Comparison of ENCODE assay signal across 1 cellular context in the genomic region with DNA sequence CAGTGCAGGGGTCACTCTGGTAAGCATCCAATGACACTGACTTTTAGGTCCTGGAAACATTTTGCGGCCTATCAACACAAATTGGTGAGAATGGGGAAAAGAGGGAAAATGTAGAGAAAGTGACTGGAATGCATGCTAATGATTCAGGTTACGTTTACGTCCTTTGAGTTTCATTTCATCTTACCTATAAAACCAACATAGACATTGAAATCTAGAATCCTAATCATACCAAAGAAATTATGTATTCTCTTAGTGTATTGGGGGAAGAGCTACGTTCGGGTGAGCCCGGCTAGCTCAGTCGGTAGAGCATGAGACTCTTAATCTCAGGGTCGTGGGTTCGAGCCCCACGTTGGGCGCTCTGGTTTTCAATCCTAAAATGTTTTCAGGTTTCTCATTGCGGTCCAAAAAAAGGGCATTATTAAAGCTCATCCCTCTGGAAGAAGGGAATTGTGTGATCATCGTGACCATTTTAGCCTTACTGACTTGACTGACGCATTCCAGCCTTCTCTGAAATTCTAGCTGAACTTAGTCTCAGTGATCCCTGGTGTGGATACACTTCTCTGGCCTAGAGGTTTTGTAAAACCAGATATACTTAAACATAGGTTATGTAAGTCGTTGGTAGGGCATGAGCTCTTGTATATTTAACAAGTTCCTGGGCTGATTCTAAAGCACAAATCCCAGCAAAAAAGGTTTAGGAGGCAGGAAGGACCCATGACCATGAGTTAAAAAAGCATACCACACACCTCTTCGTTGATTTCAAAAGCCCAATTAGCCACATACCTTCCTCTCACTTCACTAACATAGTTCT.
A peak's percentile ranks its signal among the peaks of the same experiment; 100 is the strongest.
TF ChIP-seq lines count a peak whose summit lies in the region.

No MANE protein-coding gene starts in this region.

TF ChIP-seq in HepG2, 621 proteins besides CTCF, POLR2A, EP300 and RAD21 (continued from another document and continues in another):
- no peak for TF ChIP-seq SCMH1 (CRISPR knock-in tag; IDR thresholded peaks at IDR 0.05; ENCODE audit: borderline replicate concordance)
- no peak for TF ChIP-seq ZZZ3 (CRISPR knock-in tag; IDR thresholded peaks at IDR 0.05; ENCODE audit: borderline replicate concordance)
- TF ChIP-seq ZNF547 (CRISPR knock-in tag; IDR thresholded peaks at IDR 0.05): no peak
- no peak for TF ChIP-seq AGO2 (optimal IDR thresholded peaks at IDR 0.05; ENCODE audit: low read depth, low read length)
- TF ChIP-seq KDM5A (IDR thresholded peaks at IDR 0.05; ENCODE audit: borderline replicate concordance, low read length): no peak; the same call in 1 of the 2 replicates
- no peak for TF ChIP-seq JARID2 (CRISPR knock-in tag; IDR thresholded peaks at IDR 0.05; ENCODE audit: insufficient replicate concordance)
- no peak for TF ChIP-seq NRL (CRISPR knock-in tag; IDR thresholded peaks at IDR 0.05; ENCODE audit: borderline replicate concordance)
- TF ChIP-seq GATAD2A (CRISPR knock-in tag; IDR thresholded peaks at IDR 0.05): peak; percentile 91
- TF ChIP-seq ZNF501 (CRISPR knock-in tag; IDR thresholded peaks at IDR 0.05): peak; percentile 56
- no peak for TF ChIP-seq SIX4 (CRISPR knock-in tag; IDR thresholded peaks at IDR 0.05)
- TF ChIP-seq, protein P1, sequence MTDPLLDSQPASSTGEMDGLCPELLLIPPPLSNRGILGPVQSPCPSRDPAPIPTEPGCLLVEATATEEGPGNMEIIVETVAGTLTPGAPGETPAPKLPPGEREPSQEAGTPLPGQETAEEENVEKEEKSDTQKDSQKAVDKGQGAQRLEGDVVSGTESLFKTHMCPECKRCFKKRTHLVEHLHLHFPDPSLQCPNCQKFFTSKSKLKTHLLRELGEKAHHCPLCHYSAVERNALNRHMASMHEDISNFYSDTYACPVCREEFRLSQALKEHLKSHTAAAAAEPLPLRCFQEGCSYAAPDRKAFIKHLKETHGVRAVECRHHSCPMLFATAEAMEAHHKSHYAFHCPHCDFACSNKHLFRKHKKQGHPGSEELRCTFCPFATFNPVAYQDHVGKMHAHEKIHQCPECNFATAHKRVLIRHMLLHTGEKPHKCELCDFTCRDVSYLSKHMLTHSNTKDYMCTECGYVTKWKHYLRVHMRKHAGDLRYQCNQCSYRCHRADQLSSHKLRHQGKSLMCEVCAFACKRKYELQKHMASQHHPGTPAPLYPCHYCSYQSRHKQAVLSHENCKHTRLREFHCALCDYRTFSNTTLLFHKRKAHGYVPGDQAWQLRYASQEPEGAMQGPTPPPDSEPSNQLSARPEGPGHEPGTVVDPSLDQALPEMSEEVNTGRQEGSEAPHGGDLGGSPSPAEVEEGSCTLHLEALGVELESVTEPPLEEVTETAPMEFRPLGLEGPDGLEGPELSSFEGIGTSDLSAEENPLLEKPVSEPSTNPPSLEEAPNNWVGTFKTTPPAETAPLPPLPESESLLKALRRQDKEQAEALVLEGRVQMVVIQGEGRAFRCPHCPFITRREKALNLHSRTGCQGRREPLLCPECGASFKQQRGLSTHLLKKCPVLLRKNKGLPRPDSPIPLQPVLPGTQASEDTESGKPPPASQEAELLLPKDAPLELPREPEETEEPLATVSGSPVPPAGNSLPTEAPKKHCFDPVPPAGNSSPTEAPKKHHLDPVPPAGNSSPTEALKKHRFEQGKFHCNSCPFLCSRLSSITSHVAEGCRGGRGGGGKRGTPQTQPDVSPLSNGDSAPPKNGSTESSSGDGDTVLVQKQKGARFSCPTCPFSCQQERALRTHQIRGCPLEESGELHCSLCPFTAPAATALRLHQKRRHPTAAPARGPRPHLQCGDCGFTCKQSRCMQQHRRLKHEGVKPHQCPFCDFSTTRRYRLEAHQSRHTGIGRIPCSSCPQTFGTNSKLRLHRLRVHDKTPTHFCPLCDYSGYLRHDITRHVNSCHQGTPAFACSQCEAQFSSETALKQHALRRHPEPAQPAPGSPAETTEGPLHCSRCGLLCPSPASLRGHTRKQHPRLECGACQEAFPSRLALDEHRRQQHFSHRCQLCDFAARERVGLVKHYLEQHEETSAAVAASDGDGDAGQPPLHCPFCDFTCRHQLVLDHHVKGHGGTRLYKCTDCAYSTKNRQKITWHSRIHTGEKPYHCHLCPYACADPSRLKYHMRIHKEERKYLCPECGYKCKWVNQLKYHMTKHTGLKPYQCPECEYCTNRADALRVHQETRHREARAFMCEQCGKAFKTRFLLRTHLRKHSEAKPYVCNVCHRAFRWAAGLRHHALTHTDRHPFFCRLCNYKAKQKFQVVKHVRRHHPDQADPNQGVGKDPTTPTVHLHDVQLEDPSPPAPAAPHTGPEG (CRISPR knock-in tag; IDR thresholded peaks at IDR 0.05): 0 out of 2 replicates have a peak, but pooled peaks have one; percentile 64
- TF ChIP-seq, protein P2, sequence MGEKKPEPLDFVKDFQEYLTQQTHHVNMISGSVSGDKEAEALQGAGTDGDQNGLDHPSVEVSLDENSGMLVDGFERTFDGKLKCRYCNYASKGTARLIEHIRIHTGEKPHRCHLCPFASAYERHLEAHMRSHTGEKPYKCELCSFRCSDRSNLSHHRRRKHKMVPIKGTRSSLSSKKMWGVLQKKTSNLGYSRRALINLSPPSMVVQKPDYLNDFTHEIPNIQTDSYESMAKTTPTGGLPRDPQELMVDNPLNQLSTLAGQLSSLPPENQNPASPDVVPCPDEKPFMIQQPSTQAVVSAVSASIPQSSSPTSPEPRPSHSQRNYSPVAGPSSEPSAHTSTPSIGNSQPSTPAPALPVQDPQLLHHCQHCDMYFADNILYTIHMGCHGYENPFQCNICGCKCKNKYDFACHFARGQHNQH (CRISPR knock-in tag; IDR thresholded peaks at IDR 0.05): peak; percentile 90
- TF ChIP-seq, protein P3, sequence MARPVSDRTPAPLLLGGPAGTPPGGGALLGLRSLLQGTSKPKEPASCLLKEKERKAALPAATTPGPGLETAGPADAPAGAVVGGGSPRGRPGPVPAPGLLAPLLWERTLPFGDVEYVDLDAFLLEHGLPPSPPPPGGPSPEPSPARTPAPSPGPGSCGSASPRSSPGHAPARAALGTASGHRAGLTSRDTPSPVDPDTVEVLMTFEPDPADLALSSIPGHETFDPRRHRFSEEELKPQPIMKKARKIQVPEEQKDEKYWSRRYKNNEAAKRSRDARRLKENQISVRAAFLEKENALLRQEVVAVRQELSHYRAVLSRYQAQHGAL (CRISPR knock-in tag; IDR thresholded peaks at IDR 0.05; ENCODE audit: not compliant biosample characterization): peak; percentile 32
- TF ChIP-seq GABPB1 (CRISPR knock-in tag; IDR thresholded peaks at IDR 0.05): 0 out of 2 replicates have a peak, but pooled peaks have one; percentile 27
- TF ChIP-seq, protein P4, sequence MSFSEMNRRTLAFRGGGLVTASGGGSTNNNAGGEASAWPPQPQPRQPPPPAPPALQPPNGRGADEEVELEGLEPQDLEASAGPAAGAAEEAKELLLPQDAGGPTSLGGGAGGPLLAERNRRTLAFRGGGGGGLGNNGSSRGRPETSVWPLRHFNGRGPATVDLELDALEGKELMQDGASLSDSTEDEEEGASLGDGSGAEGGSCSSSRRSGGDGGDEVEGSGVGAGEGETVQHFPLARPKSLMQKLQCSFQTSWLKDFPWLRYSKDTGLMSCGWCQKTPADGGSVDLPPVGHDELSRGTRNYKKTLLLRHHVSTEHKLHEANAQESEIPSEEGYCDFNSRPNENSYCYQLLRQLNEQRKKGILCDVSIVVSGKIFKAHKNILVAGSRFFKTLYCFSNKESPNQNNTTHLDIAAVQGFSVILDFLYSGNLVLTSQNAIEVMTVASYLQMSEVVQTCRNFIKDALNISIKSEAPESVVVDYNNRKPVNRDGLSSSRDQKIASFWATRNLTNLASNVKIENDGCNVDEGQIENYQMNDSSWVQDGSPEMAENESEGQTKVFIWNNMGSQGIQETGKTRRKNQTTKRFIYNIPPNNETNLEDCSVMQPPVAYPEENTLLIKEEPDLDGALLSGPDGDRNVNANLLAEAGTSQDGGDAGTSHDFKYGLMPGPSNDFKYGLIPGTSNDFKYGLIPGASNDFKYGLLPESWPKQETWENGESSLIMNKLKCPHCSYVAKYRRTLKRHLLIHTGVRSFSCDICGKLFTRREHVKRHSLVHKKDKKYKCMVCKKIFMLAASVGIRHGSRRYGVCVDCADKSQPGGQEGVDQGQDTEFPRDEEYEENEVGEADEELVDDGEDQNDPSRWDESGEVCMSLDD (CRISPR knock-in tag; IDR thresholded peaks at IDR 0.05; ENCODE audit: borderline replicate concordance): peak; percentile 72; the same call in 1 of the 2 replicates
- TF ChIP-seq HIVEP1 (CRISPR knock-in tag; IDR thresholded peaks at IDR 0.05): no peak
- TF ChIP-seq, protein P5, sequence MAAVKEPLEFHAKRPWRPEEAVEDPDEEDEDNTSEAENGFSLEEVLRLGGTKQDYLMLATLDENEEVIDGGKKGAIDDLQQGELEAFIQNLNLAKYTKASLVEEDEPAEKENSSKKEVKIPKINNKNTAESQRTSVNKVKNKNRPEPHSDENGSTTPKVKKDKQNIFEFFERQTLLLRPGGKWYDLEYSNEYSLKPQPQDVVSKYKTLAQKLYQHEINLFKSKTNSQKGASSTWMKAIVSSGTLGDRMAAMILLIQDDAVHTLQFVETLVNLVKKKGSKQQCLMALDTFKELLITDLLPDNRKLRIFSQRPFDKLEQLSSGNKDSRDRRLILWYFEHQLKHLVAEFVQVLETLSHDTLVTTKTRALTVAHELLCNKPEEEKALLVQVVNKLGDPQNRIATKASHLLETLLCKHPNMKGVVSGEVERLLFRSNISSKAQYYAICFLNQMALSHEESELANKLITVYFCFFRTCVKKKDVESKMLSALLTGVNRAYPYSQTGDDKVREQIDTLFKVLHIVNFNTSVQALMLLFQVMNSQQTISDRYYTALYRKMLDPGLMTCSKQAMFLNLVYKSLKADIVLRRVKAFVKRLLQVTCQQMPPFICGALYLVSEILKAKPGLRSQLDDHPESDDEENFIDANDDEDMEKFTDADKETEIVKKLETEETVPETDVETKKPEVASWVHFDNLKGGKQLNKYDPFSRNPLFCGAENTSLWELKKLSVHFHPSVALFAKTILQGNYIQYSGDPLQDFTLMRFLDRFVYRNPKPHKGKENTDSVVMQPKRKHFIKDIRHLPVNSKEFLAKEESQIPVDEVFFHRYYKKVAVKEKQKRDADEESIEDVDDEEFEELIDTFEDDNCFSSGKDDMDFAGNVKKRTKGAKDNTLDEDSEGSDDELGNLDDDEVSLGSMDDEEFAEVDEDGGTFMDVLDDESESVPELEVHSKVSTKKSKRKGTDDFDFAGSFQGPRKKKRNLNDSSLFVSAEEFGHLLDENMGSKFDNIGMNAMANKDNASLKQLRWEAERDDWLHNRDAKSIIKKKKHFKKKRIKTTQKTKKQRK (IDR thresholded peaks at IDR 0.05; ENCODE audit: low read length): no peak
- no peak for TF ChIP-seq ZNF746 (CRISPR knock-in tag; IDR thresholded peaks at IDR 0.05)
- TF ChIP-seq, protein P6, sequence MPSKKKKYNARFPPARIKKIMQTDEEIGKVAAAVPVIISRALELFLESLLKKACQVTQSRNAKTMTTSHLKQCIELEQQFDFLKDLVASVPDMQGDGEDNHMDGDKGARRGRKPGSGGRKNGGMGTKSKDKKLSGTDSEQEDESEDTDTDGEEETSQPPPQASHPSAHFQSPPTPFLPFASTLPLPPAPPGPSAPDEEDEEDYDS (CRISPR knock-in tag; IDR thresholded peaks at IDR 0.05): peak; percentile 80
- no peak for TF ChIP-seq MAZ (IDR thresholded peaks at IDR 0.05; ENCODE audit: borderline replicate concordance, low read depth, low read length)
- TF ChIP-seq MAZ (CRISPR knock-in tag; IDR thresholded peaks at IDR 0.05; ENCODE audit: low read depth): 0 out of 2 replicates have a peak, but pooled peaks have one; percentile 40
- TF ChIP-seq, protein P7, sequence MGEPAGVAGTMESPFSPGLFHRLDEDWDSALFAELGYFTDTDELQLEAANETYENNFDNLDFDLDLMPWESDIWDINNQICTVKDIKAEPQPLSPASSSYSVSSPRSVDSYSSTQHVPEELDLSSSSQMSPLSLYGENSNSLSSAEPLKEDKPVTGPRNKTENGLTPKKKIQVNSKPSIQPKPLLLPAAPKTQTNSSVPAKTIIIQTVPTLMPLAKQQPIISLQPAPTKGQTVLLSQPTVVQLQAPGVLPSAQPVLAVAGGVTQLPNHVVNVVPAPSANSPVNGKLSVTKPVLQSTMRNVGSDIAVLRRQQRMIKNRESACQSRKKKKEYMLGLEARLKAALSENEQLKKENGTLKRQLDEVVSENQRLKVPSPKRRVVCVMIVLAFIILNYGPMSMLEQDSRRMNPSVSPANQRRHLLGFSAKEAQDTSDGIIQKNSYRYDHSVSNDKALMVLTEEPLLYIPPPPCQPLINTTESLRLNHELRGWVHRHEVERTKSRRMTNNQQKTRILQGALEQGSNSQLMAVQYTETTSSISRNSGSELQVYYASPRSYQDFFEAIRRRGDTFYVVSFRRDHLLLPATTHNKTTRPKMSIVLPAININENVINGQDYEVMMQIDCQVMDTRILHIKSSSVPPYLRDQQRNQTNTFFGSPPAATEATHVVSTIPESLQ (CRISPR knock-in tag; conservative IDR thresholded peaks at IDR 0.05): no peak
- TF ChIP-seq SMARCE1 (IDR thresholded peaks at IDR 0.05; ENCODE audit: borderline replicate concordance): no peak
- no peak for TF ChIP-seq PHB2 (IDR thresholded peaks at IDR 0.05; ENCODE audit: partially characterized antibody)
- no peak for TF ChIP-seq SMARCC2 (IDR thresholded peaks at IDR 0.05)
- no peak for TF ChIP-seq ZNF761 (CRISPR knock-in tag; conservative IDR thresholded peaks at IDR 0.05)
- no peak for TF ChIP-seq HMGA1 (CRISPR knock-in tag; conservative IDR thresholded peaks at IDR 0.05)
- TF ChIP-seq, protein P8, sequence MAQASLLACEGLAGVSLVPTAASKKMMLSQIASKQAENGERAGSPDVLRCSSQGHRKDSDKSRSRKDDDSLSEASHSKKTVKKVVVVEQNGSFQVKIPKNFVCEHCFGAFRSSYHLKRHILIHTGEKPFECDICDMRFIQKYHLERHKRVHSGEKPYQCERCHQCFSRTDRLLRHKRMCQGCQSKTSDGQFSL (CRISPR knock-in tag; IDR thresholded peaks at IDR 0.05): 0 out of 2 replicates have a peak, but pooled peaks have one; percentile 33
- TF ChIP-seq, protein P9, sequence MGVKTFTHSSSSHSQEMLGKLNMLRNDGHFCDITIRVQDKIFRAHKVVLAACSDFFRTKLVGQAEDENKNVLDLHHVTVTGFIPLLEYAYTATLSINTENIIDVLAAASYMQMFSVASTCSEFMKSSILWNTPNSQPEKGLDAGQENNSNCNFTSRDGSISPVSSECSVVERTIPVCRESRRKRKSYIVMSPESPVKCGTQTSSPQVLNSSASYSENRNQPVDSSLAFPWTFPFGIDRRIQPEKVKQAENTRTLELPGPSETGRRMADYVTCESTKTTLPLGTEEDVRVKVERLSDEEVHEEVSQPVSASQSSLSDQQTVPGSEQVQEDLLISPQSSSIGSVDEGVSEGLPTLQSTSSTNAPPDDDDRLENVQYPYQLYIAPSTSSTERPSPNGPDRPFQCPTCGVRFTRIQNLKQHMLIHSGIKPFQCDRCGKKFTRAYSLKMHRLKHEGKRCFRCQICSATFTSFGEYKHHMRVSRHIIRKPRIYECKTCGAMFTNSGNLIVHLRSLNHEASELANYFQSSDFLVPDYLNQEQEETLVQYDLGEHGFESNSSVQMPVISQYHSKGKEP (CRISPR knock-in tag; IDR thresholded peaks at IDR 0.05): no peak
- TF ChIP-seq, protein P10, sequence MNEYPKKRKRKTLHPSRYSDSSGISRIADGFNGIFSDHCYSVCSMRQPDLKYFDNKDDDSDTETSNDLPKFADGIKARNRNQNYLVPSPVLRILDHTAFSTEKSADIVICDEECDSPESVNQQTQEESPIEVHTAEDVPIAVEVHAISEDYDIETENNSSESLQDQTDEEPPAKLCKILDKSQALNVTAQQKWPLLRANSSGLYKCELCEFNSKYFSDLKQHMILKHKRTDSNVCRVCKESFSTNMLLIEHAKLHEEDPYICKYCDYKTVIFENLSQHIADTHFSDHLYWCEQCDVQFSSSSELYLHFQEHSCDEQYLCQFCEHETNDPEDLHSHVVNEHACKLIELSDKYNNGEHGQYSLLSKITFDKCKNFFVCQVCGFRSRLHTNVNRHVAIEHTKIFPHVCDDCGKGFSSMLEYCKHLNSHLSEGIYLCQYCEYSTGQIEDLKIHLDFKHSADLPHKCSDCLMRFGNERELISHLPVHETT (CRISPR knock-in tag; conservative IDR thresholded peaks at IDR 0.05): no peak; the same call in 1 of the 2 replicates
